In genomic region chr22:33811686-33812085, GRCh38 we compare ENCODE assay signal across 12 cellular contexts.
DNase-seq lines count a peak whose midpoint lies in the region; ATAC-seq and TF ChIP-seq lines count a peak whose summit lies in the region.
"Had no signal": no experiment of that assay in that cellular context is flagged by ENCODE, and none has a peak within 500 bp of the region (broad histone marks: within the 10 kb centered on the region; RNA-seq: fewer than 3 reads in every experiment).

No MANE protein-coding gene starts in this region.

- 84% methylated on average over 5 of the region's 5 CpGs for WGBS in mammary epithelial cell (ENCODE audit: low coverage, missing lambda C conversion rate)

- H3K4me3 Mint-ChIP-seq in WTC11 = no peak overlapping the region
- H3K4me3 Mint-ChIP-seq in nephron progenitor cell = no peak overlapping the region

- H3K9ac ChIP-seq in mammary epithelial cell (ENCODE audit: insufficient read depth, low read length) = no peak overlapping the region

- no TSS peak for BruUV-seq in mammary epithelial cell (replicated peaks; lab: Mats Ljungman, UMichigan)

- no peaks in the 10 kb centered on the region for H3K79me2 ChIP-seq in mammary epithelial cell (ENCODE audit: insufficient read depth, low read length)

- no peaks in the 10 kb centered on the region for H3K9me3 ChIP-seq in vagina
- peaks cover 16% of the 10 kb centered on the region for H3K9me3 ChIP-seq in mammary epithelial cell (replicated peaks; ENCODE audit: insufficient read depth, low read length)

- TF ChIP-seq CTCF in WTC11 (IDR thresholded peaks at IDR 0.05) = no peak
- TF ChIP-seq CTCF in nephron progenitor cell (IDR thresholded peaks at IDR 0.05) = no peak
- TF ChIP-seq CTCF in vagina (IDR thresholded peaks at IDR 0.05) = no peak
- no peak for TF ChIP-seq CTCF in mammary epithelial cell (conservative IDR thresholded peaks at IDR 0.05 in 1 of 2, IDR thresholded peaks at IDR 0.05 in 1 of 2; ENCODE audit: extremely low read depth in 1 of 2, insufficient read depth in 1 of 2, low read depth in 1 of 2, low read length in 2 of 2)

- CTCF ChIA-PET in WTC11 (lab: Charles Lee) = interaction anchor here (1.3 kb wide), 1 partner anchor 8 kb away, joined by 3 read pairs; no protein-coding TSS in a partner anchor
- CTCF ChIA-PET in mammary epithelial cell (lab: Charles Lee; ENCODE audit: low non-redundant PET) = no interaction called here

- no peaks in the 10 kb centered on the region for H3K27me3 Mint-ChIP-seq in WTC11 (ENCODE audit: low read depth)
- H3K27me3 Mint-ChIP-seq in nephron progenitor cell (ENCODE audit: low read depth, poor library complexity) = peaks cover 4% of the 10 kb centered on the region

- no peaks in the 10 kb centered on the region for H4K20me1 ChIP-seq in mammary epithelial cell (ENCODE audit: insufficient read depth, low read length)

- H3K4me2 ChIP-seq in mammary epithelial cell (ENCODE audit: insufficient read depth, low read depth, low read length) = no peak overlapping the region

- in situ Hi-C loops in mammary epithelial cell (cut with MboI; ENCODE audit: low sequenced_read_pairs in 2 of 2) = no loop called here

- POLR2A ChIA-PET in WTC11 (lab: Charles Lee) = no interaction called here

- H3K27ac ChIP-seq in vagina (peak overlapping the region; percentile 79), mammary epithelial cell (ENCODE audit: insufficient read depth, low read depth, low read length) (no peak overlapping the region)

- intact Hi-C loops in Right ventricle myocardium superior (cut with DNase I) = no loop called here
- intact Hi-C loops in vagina (cut with DNase I) = no loop called here
- intact Hi-C loops in mammary epithelial cell (cut with micrococcal nuclease) = no loop called here

- H3K27ac Mint-ChIP-seq in WTC11 (peak overlapping the region; percentile 9; the same call in 1 of the 2 replicates), nephron progenitor cell (peak overlapping the region; percentile 49)

- ATAC-seq in WTC11 (peak; percentile 67), Right ventricle myocardium superior (ENCODE audit: poor library complexity) (peak; percentile 77)

- no peaks in the 10 kb centered on the region for H3K36me3 ChIP-seq in vagina
- H3K36me3 ChIP-seq in mammary epithelial cell (ENCODE audit: insufficient read depth, low read length) = no peaks in the 10 kb centered on the region

- no peaks in the 10 kb centered on the region for H3K27me3 ChIP-seq in vagina
- no peaks in the 10 kb centered on the region for H3K27me3 ChIP-seq in mammary epithelial cell (ENCODE audit: insufficient read depth, low read length)

- TF ChIP-seq POLR2A in vagina (IDR thresholded peaks at IDR 0.05) = no peak

- H3K36me3 Mint-ChIP-seq in WTC11 = peaks cover 29% of the 10 kb centered on the region
- H3K36me3 Mint-ChIP-seq in nephron progenitor cell (ENCODE audit: low read depth) = peaks cover 39% of the 10 kb centered on the region

- DNase-seq in WTC11 (ENCODE audit: low spot score) (no peak), Right ventricle myocardium superior (peak; percentile 64), nephron progenitor cell (peak; percentile 18), vagina (ENCODE audit: extremely low spot score in 2 of 2) (peak in 1 of 2 donors; percentile 91), mammary epithelial cell (no peak), HT-29 (ENCODE audit: low spot score) (no peak), iPS-NIHi11 (ENCODE audit: low spot score) (no peak)
- DNase-seq: activated CD4-positive, CD25-positive, alpha-beta regulatory T cell treated with anti-CD3 and anti-CD28 coated beads, Interleukin-2, amount 50 U/mL, for 72 hours; activated effector memory CD4-positive, alpha-beta T cell treated with Interleukin-2 at 50 U/mL for 16 hours; DMS153; effector CD4-positive, alpha-beta T cell; SHP77 had no signal

- H3K4me1 ChIP-seq in vagina (peaks cover 35% of the 10 kb centered on the region), mammary epithelial cell (ENCODE audit: insufficient read depth, low read length) (no peaks in the 10 kb centered on the region)

- H3K4me3 ChIP-seq in vagina (no peak overlapping the region), mammary epithelial cell (replicated peaks in 1 of 3; ENCODE audit: insufficient read depth in 1 of 3, low read depth in 2 of 3, low read length in 3 of 3) (no peak overlapping the region)

- H3K4me1 Mint-ChIP-seq in WTC11 (peaks cover 62% of the 10 kb centered on the region), nephron progenitor cell (peaks cover 49% of the 10 kb centered on the region)

- dilution Hi-C loops in mammary epithelial cell (cut with HindIII; ENCODE audit: low sequenced_read_pairs) = no loop called here

- no peak overlapping the region for H2AFZ ChIP-seq in mammary epithelial cell (ENCODE audit: low read depth, low read length)

- H3K9me3 Mint-ChIP-seq in WTC11 (peaks cover 21% of the 10 kb centered on the region), nephron progenitor cell (peaks cover 10% of the 10 kb centered on the region)

TF ChIP-seq in WTC11, 78 proteins besides CTCF, POLR2A, EP300 and RAD21:
- TF ChIP-seq JUN (CRISPR knock-in tag; IDR thresholded peaks at IDR 0.05) = no peak
- no peak for TF ChIP-seq FOXJ3 (CRISPR knock-in tag; IDR thresholded peaks at IDR 0.05; ENCODE audit: borderline replicate concordance)
- no peak for TF ChIP-seq SOX15 (CRISPR knock-in tag; IDR thresholded peaks at IDR 0.05)
TF ChIP-seq in WTC11: peak in this region for 0.

Comparison
In these comparisons a context has a peak if more than half of its experiments do, and no peak if none do; other contexts are left out.
1. DNase-seq: peak in Right ventricle myocardium superior (single experiment) and nephron progenitor cell (single experiment); none in WTC11 (single experiment), mammary epithelial cell (single experiment), HT-29 (single experiment) and iPS-NIHi11 (single experiment).